ENCODE assay signal across 17 cellular contexts in genomic region chr13:45257638-45258338, GRCh38. TPM values are rescaled to one million over a fixed set of nuclear protein-coding genes. Genes with fewer than 3 reads are reported as not detected.
DNase-seq lines count a peak whose midpoint lies in the region; ATAC-seq and TF ChIP-seq lines count a peak whose summit lies in the region.
"Had no signal": no experiment of that assay in that cellular context is flagged by ENCODE, and none has a peak within 500 bp of the region (broad histone marks: within the 10 kb centered on the region; RNA-seq: fewer than 3 reads in every experiment).

No MANE protein-coding gene starts in this region.

- H3K36me3 Mint-ChIP-seq in activated T-helper 17 cell treated with anti-CD3 and anti-CD28 coated beads, Interleukin-2, amount 50 U/mL, for 72 hours (ENCODE audit: low read depth), result peaks cover 30% of the 10 kb centered on the region
- H3K36me3 Mint-ChIP-seq: natural killer cell had no signal

- DNase-seq in IMR-90 (peak; percentile 54), mesenchymal stem cell (no peak), mesendoderm (no peak), mesenteric fat pad (ENCODE audit: low spot score) (no peak)
- DNase-seq in effector memory CD4-positive, alpha-beta T cell, result no peak
- DNase-seq: activated CD4-positive, alpha-beta T cell treated with anti-CD3 and anti-CD28 coated beads, Interleukin-2, amount 50 U/mL, for 48 hours; cortex of kidney; kidney; natural killer cell; NCI-H82; testis had no signal

- H3K18ac ChIP-seq in IMR-90 (ENCODE audit: low read depth, low read length), result peak overlapping the region; percentile 60; the same call in 1 of the 2 replicates
- H3K18ac ChIP-seq in mesenchymal stem cell (ENCODE audit: low read depth in 1 of 2, low read length in 2 of 2), result no peak overlapping the region
- H3K18ac ChIP-seq in mesendoderm (ENCODE audit: low read length), result no peak overlapping the region

- H2BK12ac ChIP-seq in mesenchymal stem cell (ENCODE audit: low read length in 2 of 2), result no peak overlapping the region

- H3K36me3 ChIP-seq in IMR-90 (ENCODE audit: control insufficient read depth, insufficient read depth, low read length), result peaks cover 2% of the 10 kb centered on the region; the same call in 1 of the 2 replicates
- peaks cover 0 to 21% of the 10 kb centered on the region in 2 experiments for H3K36me3 ChIP-seq in mesenchymal stem cell (ENCODE audit: control insufficient read depth in 1 of 2, insufficient read depth in 2 of 2, low read depth in 1 of 2, low read length in 2 of 2)
- H3K36me3 ChIP-seq in mesendoderm (ENCODE audit: control insufficient read depth, insufficient read depth, low read length), result no peaks in the 10 kb centered on the region
- peaks cover 6% of the 10 kb centered on the region for H3K36me3 ChIP-seq in effector memory CD4-positive, alpha-beta T cell (ENCODE audit: control insufficient read depth, insufficient read depth, low read length)
- H3K36me3 ChIP-seq: right lobe of liver had no signal

- H3K9me3 ChIP-seq in IMR-90 (ENCODE audit: control insufficient read depth, insufficient read depth, low read length) (no peaks in the 10 kb centered on the region), mesenchymal stem cell (ENCODE audit: control insufficient read depth, low read length) (no peaks in the 10 kb centered on the region)
- H3K9me3 ChIP-seq in effector memory CD4-positive, alpha-beta T cell (ENCODE audit: control insufficient read depth, low read length), result no peaks in the 10 kb centered on the region
- H3K9me3 ChIP-seq: right lobe of liver, testis had no signal

- no peaks in the 10 kb centered on the region for H3K27me3 Mint-ChIP-seq in activated T-helper 17 cell treated with anti-CD3 and anti-CD28 coated beads, Interleukin-2, amount 50 U/mL, for 72 hours
- H3K27me3 Mint-ChIP-seq: activated naive CD4-positive, alpha-beta T cell treated with anti-CD3 and anti-CD28 coated beads, Interleukin-2, amount 50 U/mL, for 24 hours had no signal

- peak overlapping the region; percentile 44 for H3K4ac ChIP-seq in IMR-90 (ENCODE audit: low read depth, low read length)
- no peak overlapping the region for H3K4ac ChIP-seq in mesenchymal stem cell (ENCODE audit: low read depth in 1 of 2, low read length in 2 of 2)
- H3K4ac ChIP-seq in mesendoderm (ENCODE audit: low read depth, low read length), result no peak overlapping the region

- CTCF ChIA-PET in IMR-90 (lab: Yijun Ruan, JAX), result interaction anchor here (1.0 kb wide), 1 partner anchor 18 kb away, joined by 7 read pairs; no protein-coding TSS in a partner anchor

- H3K9me3 Mint-ChIP-seq in activated T-helper 17 cell treated with anti-CD3 and anti-CD28 coated beads, Interleukin-2, amount 50 U/mL, for 72 hours, result no peaks in the 10 kb centered on the region
- H3K9me3 Mint-ChIP-seq: activated naive CD4-positive, alpha-beta T cell treated with anti-CD3 and anti-CD28 coated beads, Interleukin-2, amount 50 U/mL, for 24 hours; natural killer cell had no signal

- intact Hi-C loops in IMR-90 (cut with micrococcal nuclease), result no loop called here

- H3K4me1 ChIP-seq in IMR-90 (ENCODE audit: control insufficient read depth, insufficient read depth, low read length), result peaks cover 4% of the 10 kb centered on the region
- no peaks in the 10 kb centered on the region for H3K4me1 ChIP-seq in mesenchymal stem cell (ENCODE audit: control insufficient read depth, insufficient read depth, low read depth, low read length)
- H3K4me1 ChIP-seq in mesendoderm (ENCODE audit: control insufficient read depth, low read depth, low read length), result no peaks in the 10 kb centered on the region
- H3K4me1 ChIP-seq in effector memory CD4-positive, alpha-beta T cell (ENCODE audit: control insufficient read depth, insufficient read depth, low read length, poor library complexity, severe bottlenecking), result no peaks in the 10 kb centered on the region
- H3K4me1 ChIP-seq: testis had no signal

- peak overlapping the region; percentile 43; the same call in 1 of the 2 replicates for H2AK5ac ChIP-seq in IMR-90 (ENCODE audit: low read depth, low read length)
- H2AK5ac ChIP-seq in mesenchymal stem cell (ENCODE audit: low read length, severe bottlenecking), result no peak overlapping the region
- H2AK5ac ChIP-seq in mesendoderm (ENCODE audit: low read length), result no peak overlapping the region

- 100% methylated on average over 1 of the region's 4 CpGs; no CpG with 5 or more reads in 1 of the 2 experiments for WGBS in IMR-90 (ENCODE audit: extremely low coverage in 2 of 2, insufficient read length in 1 of 2), 2 experiments
- 90% methylated on average over 3 of the region's 4 CpGs for WGBS in mesenchymal stem cell
- no CpG with 5 or more reads among the region's 4 CpGs for WGBS in mesendoderm (ENCODE audit: extremely low coverage, insufficient coverage, low lambda C conversion rate)

- dilution Hi-C loops in IMR-90 (cut with HindIII; ENCODE audit: low sequenced_read_pairs, unreplicated experiment), result no loop called here

- H3K14ac ChIP-seq in IMR-90 (replicated peaks; ENCODE audit: low read depth, low read length), result no peak overlapping the region
- H3K14ac ChIP-seq in mesenchymal stem cell (ENCODE audit: low read length in 2 of 2), result no peak overlapping the region

- in situ Hi-C loops in IMR-90 (cut with MboI; ENCODE audit: low sequenced_read_pairs), result no loop called here

- H2BK5ac ChIP-seq in IMR-90 (ENCODE audit: low read depth, low read length, poor library complexity, severe bottlenecking), result peak overlapping the region; percentile 57
- no peak overlapping the region for H2BK5ac ChIP-seq in mesenchymal stem cell (ENCODE audit: low read depth, low read length, poor library complexity, severe bottlenecking)
- no peak overlapping the region for H2BK5ac ChIP-seq in mesendoderm (ENCODE audit: low read length)

- POLR2A ChIA-PET in IMR-90 (lab: Charles Lee; ENCODE audit: unreplicated experiment), result interaction anchor here (0.6 kb wide), 1 partner anchor 118 kb away, joined by 3 read pairs; no protein-coding TSS in a partner anchor

- no peak overlapping the region for H3K4me2 ChIP-seq in IMR-90 (ENCODE audit: low read depth, low read length)
- H3K4me2 ChIP-seq in mesenchymal stem cell (ENCODE audit: low read length, poor library complexity, severe bottlenecking), result no peak overlapping the region
- H3K4me2 ChIP-seq in mesendoderm (ENCODE audit: low read length), result no peak overlapping the region

- no peak for TF ChIP-seq RAD21 in IMR-90 (IDR thresholded peaks at IDR 0.05; ENCODE audit: low read length)

- H4K8ac ChIP-seq in IMR-90 (ENCODE audit: low read depth in 2 of 2, low read length in 2 of 2) (no peak overlapping the region), mesenchymal stem cell (ENCODE audit: low read length) (no peak overlapping the region), mesendoderm (ENCODE audit: low read depth, low read length) (no peak overlapping the region)

- H4K91ac ChIP-seq in IMR-90 (ENCODE audit: insufficient read depth, low read depth, low read length), result peak overlapping the region; percentile 35; the same call in 1 of the 2 replicates
- H4K91ac ChIP-seq in mesenchymal stem cell (ENCODE audit: low read length), result no peak overlapping the region

- H3K27me3 ChIP-seq in IMR-90 (ENCODE audit: control insufficient read depth, insufficient read depth, low read length), result no peaks in the 10 kb centered on the region
- no peaks in the 10 kb centered on the region for H3K27me3 ChIP-seq in mesenchymal stem cell (ENCODE audit: control insufficient read depth in 1 of 2, insufficient read depth in 1 of 2, low read length in 2 of 2)
- H3K27me3 ChIP-seq in mesendoderm (ENCODE audit: insufficient read depth, low read length, poor library complexity), result no peaks in the 10 kb centered on the region
- no peaks in the 10 kb centered on the region for H3K27me3 ChIP-seq in effector memory CD4-positive, alpha-beta T cell (replicated peaks; ENCODE audit: control insufficient read depth, insufficient read depth, low read length, poor library complexity, severe bottlenecking)
- H3K27me3 ChIP-seq: right lobe of liver, testis had no signal

- H2AFZ ChIP-seq in IMR-90 (replicated peaks; ENCODE audit: low read length, poor library complexity) (no peak overlapping the region), mesenchymal stem cell (ENCODE audit: low read depth, low read length) (no peak overlapping the region)

- no peaks in the 10 kb centered on the region for H3K79me2 ChIP-seq in mesendoderm (ENCODE audit: control insufficient read depth, insufficient read depth, low read length)

- H3K27ac ChIP-seq in IMR-90 (ENCODE audit: insufficient read depth, low read length) (peak overlapping the region; percentile 84; the same call in 1 of the 2 replicates), mesenchymal stem cell (ENCODE audit: low read length, poor library complexity, severe bottlenecking) (no peak overlapping the region), mesendoderm (ENCODE audit: low read depth, low read length) (no peak overlapping the region)
- no peak overlapping the region for H3K27ac ChIP-seq in effector memory CD4-positive, alpha-beta T cell (ENCODE audit: insufficient read depth, low read length, poor library complexity, severe bottlenecking)
- H3K27ac ChIP-seq: right lobe of liver, testis had no signal

- peaks cover 4% of the 10 kb centered on the region; the same call in 1 of the 2 replicates for H4K20me1 ChIP-seq in IMR-90 (ENCODE audit: insufficient read depth, low read length)

- H3K4me1 Mint-ChIP-seq in activated T-helper 17 cell treated with anti-CD3 and anti-CD28 coated beads, Interleukin-2, amount 50 U/mL, for 72 hours, result peaks cover 6% of the 10 kb centered on the region

- peak overlapping the region; percentile 45; the same call in 1 of the 2 replicates for H2BK20ac ChIP-seq in IMR-90 (ENCODE audit: low read depth, low read length)

- H3K23ac ChIP-seq in IMR-90 (ENCODE audit: low read depth, low read length) (no peak overlapping the region), mesenchymal stem cell (ENCODE audit: low read length in 2 of 2) (no peak overlapping the region), mesendoderm (ENCODE audit: low read length) (no peak overlapping the region)

- BruUV-seq in IMR-90 (replicated peaks; lab: Mats Ljungman, UMichigan), result no TSS peak

- 0 out of 2 replicates have a peak, but pooled peaks cover 2% of the 10 kb centered on the region for H3K9me1 ChIP-seq in IMR-90 (ENCODE audit: insufficient read depth, low read length)

- peak overlapping the region; percentile 31 for H3K27ac Mint-ChIP-seq in activated T-helper 17 cell treated with anti-CD3 and anti-CD28 coated beads, Interleukin-2, amount 50 U/mL, for 72 hours
- H3K27ac Mint-ChIP-seq: activated naive CD4-positive, alpha-beta T cell treated with anti-CD3 and anti-CD28 coated beads, Interleukin-2, amount 50 U/mL, for 24 hours; natural killer cell had no signal

- H2BK120ac ChIP-seq in IMR-90 (ENCODE audit: low read depth, low read length) (peak overlapping the region; percentile 41; the same call in 1 of the 2 replicates), mesenchymal stem cell (ENCODE audit: low read depth, low read length) (no peak overlapping the region), mesendoderm (ENCODE audit: low read depth, low read length) (no peak overlapping the region)

- H3K79me1 ChIP-seq in IMR-90 (ENCODE audit: low read depth in 1 of 2, low read length in 2 of 2) (peaks cover 7 to 22% of the 10 kb centered on the region in 2 experiments), mesenchymal stem cell (replicated peaks; ENCODE audit: low read length, poor library complexity, severe bottlenecking) (peaks cover 10% of the 10 kb centered on the region), mesendoderm (ENCODE audit: low read length) (no peaks in the 10 kb centered on the region)

- H3K56ac ChIP-seq in IMR-90 (ENCODE audit: extremely low read depth, insufficient read depth, low read length) (no peak overlapping the region), mesendoderm (ENCODE audit: low read length) (no peak overlapping the region)

- no peak for TF ChIP-seq POLR2A in IMR-90 (IDR thresholded peaks at IDR 0.05; ENCODE audit: low read depth, low read length)

- H4K5ac ChIP-seq in IMR-90 (ENCODE audit: low read depth, low read length), result no peak overlapping the region
- no peak overlapping the region for H4K5ac ChIP-seq in mesendoderm (ENCODE audit: low read length)

- H2AK9ac ChIP-seq in IMR-90 (replicated peaks; ENCODE audit: low read depth, low read length, poor library complexity), result no peak overlapping the region

- H2BK15ac ChIP-seq in IMR-90 (ENCODE audit: low read depth, low read length) (no peak overlapping the region; the same call in 2 of the 3 replicates), mesenchymal stem cell (ENCODE audit: low read depth, poor library complexity, severe bottlenecking) (no peak overlapping the region), mesendoderm (replicated peaks; ENCODE audit: low read depth) (no peak overlapping the region)

- H3K4me3 Mint-ChIP-seq in activated T-helper 17 cell treated with anti-CD3 and anti-CD28 coated beads, Interleukin-2, amount 50 U/mL, for 72 hours, result no peak overlapping the region
- H3K4me3 Mint-ChIP-seq: activated naive CD4-positive, alpha-beta T cell treated with anti-CD3 and anti-CD28 coated beads, Interleukin-2, amount 50 U/mL, for 24 hours; natural killer cell had no signal

- H3K4me3 ChIP-seq in GM08714 (ENCODE audit: low read length), result peak overlapping the region; percentile 41; the same call in 1 of the 2 replicates
- no peak overlapping the region for H3K4me3 ChIP-seq in IMR-90 (ENCODE audit: insufficient read depth, low read depth, low read length)
- peak overlapping the region in 1 of 2 experiments; percentile 11 for H3K4me3 ChIP-seq in mesenchymal stem cell (ENCODE audit: insufficient read depth in 1 of 2, low read depth in 1 of 2, low read length in 2 of 2)
- H3K4me3 ChIP-seq in mesendoderm (ENCODE audit: low read length), result no peak overlapping the region
- H3K4me3 ChIP-seq in effector memory CD4-positive, alpha-beta T cell (ENCODE audit: insufficient read depth, low read depth, low read length, poor library complexity, severe bottlenecking), result no peak overlapping the region
- H3K4me3 ChIP-seq: right lobe of liver, testis had no signal

- ATAC-seq in IMR-90 (ENCODE audit: low read depth) (peak; percentile 62), HG02852 (IDR thresholded peaks at IDR 0.05; ENCODE audit: unreplicated experiment) (no peak)
- peak; percentile 57 for ATAC-seq in activated T-helper 17 cell treated with anti-CD3 and anti-CD28 coated beads, Interleukin-2, amount 50 U/mL, for 72 hours (replicated peaks)
- ATAC-seq: natural killer cell had no signal

- TF ChIP-seq CTCF in IMR-90 (conservative IDR thresholded peaks at IDR 0.05; ENCODE audit: low read depth, low read length), result no peak

- H3K9ac ChIP-seq in IMR-90 (ENCODE audit: low read depth, low read length), result no peak overlapping the region; the same call in 1 of the 2 replicates
- H3K9ac ChIP-seq in mesenchymal stem cell (ENCODE audit: low read length), result peak overlapping the region; percentile 3
- H3K9ac ChIP-seq in mesendoderm (ENCODE audit: low read length), result no peak overlapping the region

RNA-seq across cellular contexts. Expression of gene KCTD4, which starts 56.9 kb away (rescaled TPM):
- total RNA-seq in IMR-90 (2012; rRNA removed) (0.56 and 0.72 TPM in 2 replicates), mesenteric fat pad (not detected)
- polyA plus RNA-seq in IMR-90 (2012; rRNA removed), result 0.40 and 0.53 TPM in 2 replicates
- polyA plus RNA-seq in IMR-90 (2012; cell fraction: cytosol; rRNA removed), result 0.05 and 0.08 TPM in 2 replicates
- polyA plus RNA-seq in IMR-90 (2012; cell fraction: nucleus; rRNA removed; ENCODE audit: low replicate concordance), result 0.03 and 0.25 TPM in 2 replicates
- total RNA-seq in activated T-helper 17 cell treated with anti-CD3 and anti-CD28 coated beads, Interleukin-2, amount 50 U/mL, for 72 hours, result not detected
- polyA plus RNA-seq in mesenchymal stem cell (2013, experiment 1 of 2), result not detected
- not detected for polyA plus RNA-seq in mesenchymal stem cell (2013, experiment 2 of 2)
- 0.03 TPM for polyA plus RNA-seq in mesendoderm (2013, experiment 1 of 2)
- 0.04 TPM for polyA plus RNA-seq in mesendoderm (2013, experiment 2 of 2)
- total RNA-seq: HT-29, natural killer cell, right lobe of liver, testis had no signal
